21 cellular contexts compared by ENCODE assay signal in genomic region chr11:104275992-104276391, GRCh38.
A peak's percentile ranks its signal among the peaks of the same experiment; 100 is the strongest.
DNase-seq lines count a peak whose midpoint lies in the region; ATAC-seq and TF ChIP-seq lines count a peak whose summit lies in the region.
"Had no signal": no experiment of that assay in that cellular context is flagged by ENCODE, and none has a peak within 500 bp of the region (broad histone marks: within the 10 kb centered on the region; RNA-seq: fewer than 3 reads in every experiment).

No MANE protein-coding gene starts in this region.

- TF ChIP-seq CTCF in WTC11 (IDR thresholded peaks at IDR 0.05) (no peak), left ventricle myocardium inferior (IDR thresholded peaks at IDR 0.05; ENCODE audit: borderline replicate concordance) (no peak)

- H3K4me3 ChIP-seq in H7 (ENCODE audit: insufficient read depth, low read depth, low read length) (no peak overlapping the region), left ventricle myocardium inferior (no peak overlapping the region)
- H3K4me3 ChIP-seq: BLaER1, cardiac muscle cell, spleen, tibial artery had no signal

- intact Hi-C loops in left ventricle myocardium inferior (cut with micrococcal nuclease) = no loop called here

- DNase-seq in H7 = peak; percentile 4
- DNase-seq in MV-4-11 (lab: John Stamatoyannopoulos, UW) = peak; percentile 9
- no peak for DNase-seq in WTC11 (ENCODE audit: low spot score)
- DNase-seq in kidney tubule cell (ENCODE audit: low spot score) = peak; percentile 37
- DNase-seq in occipital lobe (lab: John Stamatoyannopoulos, UW) = no peak
- DNase-seq in activated CD4-positive, alpha-beta T cell treated with anti-CD3 and anti-CD28 coated beads, Interleukin-2, amount 50 U/mL, for 1 hour = no peak
- DNase-seq in SW 1271 (lab: John Stamatoyannopoulos, UW) = no peak
- no peak for DNase-seq in left ventricle myocardium inferior
- DNase-seq: activated T-cell treated with anti-CD3 and anti-CD28 coated beads, Interleukin-2, amount 50 U/mL, for 24 hours; left colon; NCI-H1417 treated with DMSO at 0.1 percent for 48 hours; NK-92 treated with Interleukin-12 subunit alpha and Interleukin-12 subunit beta, amount 100 ng/mL, for 24 hours; SIG-M5; spleen; T1000; tibial artery had no signal

- no peaks in the 10 kb centered on the region for H3K27me3 Mint-ChIP-seq in WTC11 (ENCODE audit: low read depth)
- H3K27me3 Mint-ChIP-seq: activated T-cell treated with anti-CD3 and anti-CD28 coated beads, Interleukin-2, amount 50 U/mL, for 24 hours; IgD-negative memory B cell had no signal

- ATAC-seq in WTC11 = no peak
- ATAC-seq: left colon; stimulated activated effector memory CD8-positive, alpha-beta T cell treated with anti-CD3 and anti-CD28 coated beads, Interleukin-12 subunit alpha, Interleukin-12 subunit beta, amount 100 ng/mL, for 72 hours had no signal

- H3K4me3 Mint-ChIP-seq in WTC11 = no peak overlapping the region
- H3K4me3 Mint-ChIP-seq: activated naive CD8-positive, alpha-beta T cell; activated T-cell treated with anti-CD3 and anti-CD28 coated beads, Interleukin-2, amount 50 U/mL, for 24 hours; IgD-negative memory B cell; stimulated activated effector memory CD8-positive, alpha-beta T cell treated with anti-CD3 and anti-CD28 coated beads, Interleukin-12 subunit alpha, Interleukin-12 subunit beta, amount 100 ng/mL, for 72 hours had no signal

- H3K36me3 Mint-ChIP-seq in WTC11 = no peaks in the 10 kb centered on the region
- H3K36me3 Mint-ChIP-seq: activated naive CD8-positive, alpha-beta T cell; IgD-negative memory B cell; stimulated activated effector memory CD8-positive, alpha-beta T cell treated with anti-CD3 and anti-CD28 coated beads, Interleukin-12 subunit alpha, Interleukin-12 subunit beta, amount 100 ng/mL, for 72 hours had no signal

- CTCF ChIA-PET in WTC11 (lab: Charles Lee) = interaction anchor here (2.3 to 2.8 kb wide), 2 partner anchors 22 to 56 kb away, joined by 6 to 14 read pairs; no protein-coding TSS in a partner anchor

- H3K9me3 ChIP-seq in left ventricle myocardium inferior (replicated peaks) = no peaks in the 10 kb centered on the region
- H3K9me3 ChIP-seq: BLaER1, spleen, tibial artery had no signal

- H3K27ac Mint-ChIP-seq in WTC11 = 0 out of 2 replicates have a peak overlapping the region, but pooled peaks have one; percentile 11
- H3K27ac Mint-ChIP-seq: activated naive CD8-positive, alpha-beta T cell; activated T-cell treated with anti-CD3 and anti-CD28 coated beads, Interleukin-2, amount 50 U/mL, for 24 hours; IgD-negative memory B cell; stimulated activated effector memory CD8-positive, alpha-beta T cell treated with anti-CD3 and anti-CD28 coated beads, Interleukin-12 subunit alpha, Interleukin-12 subunit beta, amount 100 ng/mL, for 72 hours had no signal

- H3K4me1 ChIP-seq in left ventricle myocardium inferior = no peaks in the 10 kb centered on the region
- H3K4me1 ChIP-seq: BLaER1, spleen, tibial artery had no signal

- POLR2A ChIA-PET in WTC11 (lab: Charles Lee) = no interaction called here

- no peaks in the 10 kb centered on the region for H3K9me3 Mint-ChIP-seq in WTC11
- H3K9me3 Mint-ChIP-seq: activated T-cell treated with anti-CD3 and anti-CD28 coated beads, Interleukin-2, amount 50 U/mL, for 24 hours; stimulated activated effector memory CD8-positive, alpha-beta T cell treated with anti-CD3 and anti-CD28 coated beads, Interleukin-12 subunit alpha, Interleukin-12 subunit beta, amount 100 ng/mL, for 72 hours had no signal

- H3K27ac ChIP-seq in left ventricle myocardium inferior (replicated peaks) = no peak overlapping the region
- H3K27ac ChIP-seq: BLaER1, cardiac muscle cell, spleen, tibial artery had no signal

- H3K36me3 ChIP-seq in H7 (replicated peaks; ENCODE audit: control insufficient read depth, insufficient read depth, low read length) (no peaks in the 10 kb centered on the region), left ventricle myocardium inferior (no peaks in the 10 kb centered on the region)
- H3K36me3 ChIP-seq: BLaER1, cardiac muscle cell, spleen, tibial artery had no signal

- H3K27me3 ChIP-seq in H7 (ENCODE audit: control insufficient read depth, insufficient read depth, low read length) (no peaks in the 10 kb centered on the region), left ventricle myocardium inferior (ENCODE audit: low read depth) (no peaks in the 10 kb centered on the region)
- H3K27me3 ChIP-seq: BLaER1, cardiac muscle cell, spleen, tibial artery had no signal

- 0 out of 2 replicates have a peak, but pooled peaks cover 3% of the 10 kb centered on the region for H3K4me1 Mint-ChIP-seq in WTC11
- H3K4me1 Mint-ChIP-seq: IgD-negative memory B cell; stimulated activated effector memory CD8-positive, alpha-beta T cell treated with anti-CD3 and anti-CD28 coated beads, Interleukin-12 subunit alpha, Interleukin-12 subunit beta, amount 100 ng/mL, for 72 hours had no signal

TF ChIP-seq in WTC11, 78 proteins besides CTCF, POLR2A, EP300 and RAD21 (continues in another document):
- TF ChIP-seq ZNF423 (CRISPR knock-in tag; IDR thresholded peaks at IDR 0.05) = no peak
- no peak for TF ChIP-seq ZNF121 (CRISPR knock-in tag; IDR thresholded peaks at IDR 0.05)
- no peak for TF ChIP-seq ZNF232 (CRISPR knock-in tag; IDR thresholded peaks at IDR 0.05)
- no peak for TF ChIP-seq ETV6 (CRISPR knock-in tag; IDR thresholded peaks at IDR 0.05)
- TF ChIP-seq TP53 (CRISPR knock-in tag; IDR thresholded peaks at IDR 0.05) = no peak
- TF ChIP-seq GABPB1 (CRISPR knock-in tag; IDR thresholded peaks at IDR 0.05) = no peak
- TF ChIP-seq ZNF219 (CRISPR knock-in tag; IDR thresholded peaks at IDR 0.05; ENCODE audit: borderline replicate concordance) = no peak
- no peak for TF ChIP-seq JUN (CRISPR knock-in tag; IDR thresholded peaks at IDR 0.05)
- TF ChIP-seq, protein P1, sequence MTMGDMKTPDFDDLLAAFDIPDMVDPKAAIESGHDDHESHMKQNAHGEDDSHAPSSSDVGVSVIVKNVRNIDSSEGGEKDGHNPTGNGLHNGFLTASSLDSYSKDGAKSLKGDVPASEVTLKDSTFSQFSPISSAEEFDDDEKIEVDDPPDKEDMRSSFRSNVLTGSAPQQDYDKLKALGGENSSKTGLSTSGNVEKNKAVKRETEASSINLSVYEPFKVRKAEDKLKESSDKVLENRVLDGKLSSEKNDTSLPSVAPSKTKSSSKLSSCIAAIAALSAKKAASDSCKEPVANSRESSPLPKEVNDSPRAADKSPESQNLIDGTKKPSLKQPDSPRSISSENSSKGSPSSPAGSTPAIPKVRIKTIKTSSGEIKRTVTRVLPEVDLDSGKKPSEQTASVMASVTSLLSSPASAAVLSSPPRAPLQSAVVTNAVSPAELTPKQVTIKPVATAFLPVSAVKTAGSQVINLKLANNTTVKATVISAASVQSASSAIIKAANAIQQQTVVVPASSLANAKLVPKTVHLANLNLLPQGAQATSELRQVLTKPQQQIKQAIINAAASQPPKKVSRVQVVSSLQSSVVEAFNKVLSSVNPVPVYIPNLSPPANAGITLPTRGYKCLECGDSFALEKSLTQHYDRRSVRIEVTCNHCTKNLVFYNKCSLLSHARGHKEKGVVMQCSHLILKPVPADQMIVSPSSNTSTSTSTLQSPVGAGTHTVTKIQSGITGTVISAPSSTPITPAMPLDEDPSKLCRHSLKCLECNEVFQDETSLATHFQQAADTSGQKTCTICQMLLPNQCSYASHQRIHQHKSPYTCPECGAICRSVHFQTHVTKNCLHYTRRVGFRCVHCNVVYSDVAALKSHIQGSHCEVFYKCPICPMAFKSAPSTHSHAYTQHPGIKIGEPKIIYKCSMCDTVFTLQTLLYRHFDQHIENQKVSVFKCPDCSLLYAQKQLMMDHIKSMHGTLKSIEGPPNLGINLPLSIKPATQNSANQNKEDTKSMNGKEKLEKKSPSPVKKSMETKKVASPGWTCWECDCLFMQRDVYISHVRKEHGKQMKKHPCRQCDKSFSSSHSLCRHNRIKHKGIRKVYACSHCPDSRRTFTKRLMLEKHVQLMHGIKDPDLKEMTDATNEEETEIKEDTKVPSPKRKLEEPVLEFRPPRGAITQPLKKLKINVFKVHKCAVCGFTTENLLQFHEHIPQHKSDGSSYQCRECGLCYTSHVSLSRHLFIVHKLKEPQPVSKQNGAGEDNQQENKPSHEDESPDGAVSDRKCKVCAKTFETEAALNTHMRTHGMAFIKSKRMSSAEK (CRISPR knock-in tag; IDR thresholded peaks at IDR 0.05; ENCODE audit: borderline replicate concordance) = no peak
- TF ChIP-seq, protein P2, sequence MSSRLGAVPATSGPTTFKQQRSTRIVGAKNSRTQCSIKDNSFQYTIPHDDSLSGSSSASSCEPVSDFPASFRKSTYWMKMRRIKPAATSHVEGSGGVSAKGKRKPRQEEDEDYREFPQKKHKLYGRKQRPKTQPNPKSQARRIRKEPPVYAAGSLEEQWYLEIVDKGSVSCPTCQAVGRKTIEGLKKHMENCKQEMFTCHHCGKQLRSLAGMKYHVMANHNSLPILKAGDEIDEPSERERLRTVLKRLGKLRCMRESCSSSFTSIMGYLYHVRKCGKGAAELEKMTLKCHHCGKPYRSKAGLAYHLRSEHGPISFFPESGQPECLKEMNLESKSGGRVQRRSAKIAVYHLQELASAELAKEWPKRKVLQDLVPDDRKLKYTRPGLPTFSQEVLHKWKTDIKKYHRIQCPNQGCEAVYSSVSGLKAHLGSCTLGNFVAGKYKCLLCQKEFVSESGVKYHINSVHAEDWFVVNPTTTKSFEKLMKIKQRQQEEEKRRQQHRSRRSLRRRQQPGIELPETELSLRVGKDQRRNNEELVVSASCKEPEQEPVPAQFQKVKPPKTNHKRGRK (CRISPR knock-in tag; IDR thresholded peaks at IDR 0.05; ENCODE audit: borderline replicate concordance) = no peak
- TF ChIP-seq ZNF671 (CRISPR knock-in tag; IDR thresholded peaks at IDR 0.05) = no peak
- TF ChIP-seq, protein P3, sequence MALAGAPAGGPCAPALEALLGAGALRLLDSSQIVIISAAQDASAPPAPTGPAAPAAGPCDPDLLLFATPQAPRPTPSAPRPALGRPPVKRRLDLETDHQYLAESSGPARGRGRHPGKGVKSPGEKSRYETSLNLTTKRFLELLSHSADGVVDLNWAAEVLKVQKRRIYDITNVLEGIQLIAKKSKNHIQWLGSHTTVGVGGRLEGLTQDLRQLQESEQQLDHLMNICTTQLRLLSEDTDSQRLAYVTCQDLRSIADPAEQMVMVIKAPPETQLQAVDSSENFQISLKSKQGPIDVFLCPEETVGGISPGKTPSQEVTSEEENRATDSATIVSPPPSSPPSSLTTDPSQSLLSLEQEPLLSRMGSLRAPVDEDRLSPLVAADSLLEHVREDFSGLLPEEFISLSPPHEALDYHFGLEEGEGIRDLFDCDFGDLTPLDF (CRISPR knock-in tag; IDR thresholded peaks at IDR 0.05) = no peak
- TF ChIP-seq NFYB (CRISPR knock-in tag; conservative IDR thresholded peaks at IDR 0.05; ENCODE audit: low read depth) = no peak
- TF ChIP-seq NFATC4 (CRISPR knock-in tag; IDR thresholded peaks at IDR 0.05) = no peak
- TF ChIP-seq ZNF138 (CRISPR knock-in tag; conservative IDR thresholded peaks at IDR 0.05) = no peak

Comparison
In these comparisons a context has a peak if more than half of its experiments do, and no peak if none do; other contexts are left out.
1. DNase-seq: peak in H7 (single experiment), MV-4-11 (single experiment) and kidney tubule cell (single experiment); none in WTC11 (single experiment), occipital lobe (single experiment), activated CD4-positive, alpha-beta T cell treated with anti-CD3 and anti-CD28 coated beads, Interleukin-2, amount 50 U/mL, for 1 hour (single experiment), SW 1271 (0 of 2) and left ventricle myocardium inferior (single experiment).